ENCODE assay signal across 8 cellular contexts in the genomic region with DNA sequence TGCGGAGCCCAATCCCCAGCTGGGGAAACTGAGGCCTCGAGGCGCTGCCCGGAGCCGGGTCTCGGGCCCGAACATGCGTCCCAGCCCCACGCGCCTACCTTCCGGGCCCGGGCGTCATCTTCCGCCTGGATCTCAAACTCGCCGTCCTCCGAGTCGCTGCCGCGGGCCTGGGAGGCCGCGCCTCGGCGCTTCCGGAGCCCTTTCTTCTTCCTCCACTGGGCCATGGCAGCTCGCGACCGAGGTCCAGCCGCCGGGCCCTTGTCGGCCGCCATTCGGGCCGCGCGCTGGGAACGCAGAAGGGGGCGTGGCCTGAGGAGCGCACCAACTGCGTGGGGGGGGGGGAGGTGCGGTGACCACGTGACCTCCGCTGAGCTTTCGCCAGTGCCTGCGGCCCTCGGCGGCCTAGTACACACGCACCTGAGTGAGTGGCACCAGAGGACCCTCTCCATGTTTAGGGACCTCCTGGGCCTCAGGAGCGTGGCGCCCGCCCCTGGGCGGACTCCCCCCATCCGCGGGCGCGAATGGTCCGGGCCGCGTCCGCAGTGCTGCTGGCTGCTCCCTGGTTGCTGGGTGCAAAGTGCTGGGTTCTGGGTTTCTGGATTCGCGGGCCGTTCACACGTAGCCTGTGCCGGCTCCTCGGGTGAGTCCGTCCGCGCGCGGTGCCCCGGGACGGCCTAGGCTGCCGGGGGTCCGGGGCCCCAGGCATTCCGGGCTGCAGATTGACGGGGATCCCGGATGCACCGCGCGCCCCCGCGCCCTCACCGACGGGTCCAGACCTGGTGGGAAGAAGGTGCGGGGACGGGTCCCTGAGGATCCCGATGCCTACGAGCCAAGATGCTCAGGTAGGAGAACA. TPM values are rescaled to one million over a fixed set of nuclear protein-coding genes. Genes with fewer than 3 reads are reported as not detected.
A peak's percentile ranks its signal among the peaks of the same experiment; 100 is the strongest.
DNase-seq lines count a peak whose midpoint lies in the region; ATAC-seq and TF ChIP-seq lines count a peak whose summit lies in the region.

Gene DDX54 (minus strand): TSS at position 299 of the 853 bp plus-strand sequence. CDS start 27 bp downstream, at position 272.
A gene with protein sequence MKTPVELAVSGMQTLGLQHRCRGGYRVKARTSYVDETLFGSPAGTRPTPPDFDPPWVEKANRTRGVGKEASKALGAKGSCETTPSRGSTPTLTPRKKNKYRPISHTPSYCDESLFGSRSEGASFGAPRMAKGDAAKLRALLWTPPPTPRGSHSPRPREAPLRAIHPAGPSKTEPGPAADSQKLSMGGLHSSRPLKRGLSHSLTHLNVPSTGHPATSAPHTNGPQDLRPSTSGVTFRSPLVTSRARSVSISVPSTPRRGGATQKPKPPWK (plus strand): TSS at position 542 of the 853 bp plus-strand sequence. CDS start 1,026 bp downstream, outside the sequence.

- no peaks in the 10 kb centered on the region for H3F3A ChIP-seq in OCI-LY1 (ENCODE audit: insufficient read depth, low read length)

- H3K9me2 ChIP-seq in OCI-LY1 (ENCODE audit: low read depth, low read length) = no peaks in the 10 kb centered on the region

- H2AFZ ChIP-seq in OCI-LY1 (ENCODE audit: low read length) = no peak within 1 kb of the TSS

- H3K36me3 ChIP-seq in OCI-LY1 (ENCODE audit: insufficient read depth, low read length) = peaks cover 56% of the 10 kb centered on the region

- H3K27ac ChIP-seq in HL-60 (replicated peaks) = peak within 1 kb of the TSS; percentile 99
- H3K27ac ChIP-seq in OCI-LY1 (ENCODE audit: low read depth, low read length, poor library complexity, severe bottlenecking) = peak within 1 kb of the TSS; percentile 76

- peak within 1 kb of the TSS; percentile 82 for H3K9ac ChIP-seq in OCI-LY1 (ENCODE audit: low read length)

- no peaks in the 10 kb centered on the region for H4K20me1 ChIP-seq in OCI-LY1 (ENCODE audit: insufficient read depth, low read length)

- peak within 1 kb of the TSS; percentile 74 for H3K4me2 ChIP-seq in OCI-LY1 (ENCODE audit: low read length)

- peak; percentile 44 for ATAC-seq in GM19452 (IDR thresholded peaks at IDR 0.05; ENCODE audit: unreplicated experiment)

- H3K9me3 ChIP-seq in OCI-LY1 (ENCODE audit: low read length) (no peaks in the 10 kb centered on the region), mononuclear cell (ENCODE audit: low read depth, low read length) (no peaks in the 10 kb centered on the region)

- DNase-seq in COLO668 (lab: John Stamatoyannopoulos, UW; ENCODE audit: unreplicated experiment) = peak; percentile 89
- peak; percentile 74 for DNase-seq in HL-60 (ENCODE audit: low read depth in 1 of 2, low spot score in 1 of 2)
- peak; percentile 74 for DNase-seq in activated T-cell treated with anti-CD3 and anti-CD28 coated beads for 1 hour (ENCODE audit: low read depth)
- peak; percentile 50 for DNase-seq in epidermal melanocyte (ENCODE audit: insufficient read length, low spot score)
- DNase-seq in stimulated activated CD8-positive, alpha-beta memory T cell treated with anti-CD3 and anti-CD28 coated beads, Interleukin-2, amount 100 ng/mL, for 48 hours (ENCODE audit: low read depth in 2 of 2) = peak; percentile 75 to 76

- H3K27me3 ChIP-seq in HL-60 (ENCODE audit: insufficient read depth, poor library complexity, severe bottlenecking) (no peaks in the 10 kb centered on the region), OCI-LY1 (ENCODE audit: insufficient read depth, low read length) (no peaks in the 10 kb centered on the region), mononuclear cell (ENCODE audit: insufficient read depth, low read length) (no peaks in the 10 kb centered on the region)

- peak within 1 kb of the TSS; percentile 87 for H3K4me3 ChIP-seq in HL-60 (replicated peaks; ENCODE audit: insufficient read depth, low read length)
- H3K4me3 ChIP-seq in OCI-LY1 (ENCODE audit: low read depth, low read length, poor library complexity, severe bottlenecking) = peak within 1 kb of the TSS; percentile 88
- peak within 1 kb of the TSS; percentile 97 for H3K4me3 ChIP-seq in mononuclear cell (ENCODE audit: low read length)

- H3K79me2 ChIP-seq in OCI-LY1 (ENCODE audit: insufficient read depth, low read length) = peaks cover 44% of the 10 kb centered on the region

- TF ChIP-seq CTCF in HL-60 (IDR thresholded peaks at IDR 0.05; ENCODE audit: insufficient read depth, low read length) (no peak), OCI-LY1 (IDR thresholded peaks at IDR 0.05; ENCODE audit: low read length) (no peak)

- H3K4me1 ChIP-seq in OCI-LY1 (ENCODE audit: insufficient read depth, low read length, severe bottlenecking) (peaks cover 46% of the 10 kb centered on the region), mononuclear cell (ENCODE audit: insufficient read depth, low read length) (peaks cover 39% of the 10 kb centered on the region)

RNA-seq across cellular contexts. Expression of gene DDX54, which starts in this region (rescaled TPM):
- total RNA-seq in mononuclear cell = 31.7 TPM

RNA-seq across cellular contexts. Expression of the second gene that starts in this region (rescaled TPM):
- total RNA-seq in mononuclear cell = 3.3 TPM

Comparison
In these comparisons a context has a peak if more than half of its experiments do, and no peak if none do; other contexts are left out.
1. Peak in every context shown above with its lines: DNase-seq, ATAC-seq, H3K4me3 ChIP-seq and H3K27ac ChIP-seq.